ENCODE assay signal across 1 cellular context in genomic region chr6:88377976-88378580, GRCh38.
TF ChIP-seq lines count a peak whose summit lies in the region.

No MANE protein-coding gene starts in this region.

TF ChIP-seq in H1, 55 proteins besides CTCF, POLR2A, EP300 and RAD21 (continued from another document):
- no peak for TF ChIP-seq CHD7 (IDR thresholded peaks at IDR 0.05; ENCODE audit: insufficient replicate concordance, low read length)
- TF ChIP-seq BRCA1 (IDR thresholded peaks at IDR 0.05; ENCODE audit: low read depth, low read length): no peak
- TF ChIP-seq SIN3A (conservative IDR thresholded peaks at IDR 0.05 in 1 of 2, IDR thresholded peaks at IDR 0.05 in 1 of 2; ENCODE audit: low read depth in 1 of 2, low read length in 2 of 2): no peak
- TF ChIP-seq SP2 (IDR thresholded peaks at IDR 0.05; ENCODE audit: low read length): no peak
